13 cellular contexts compared by ENCODE assay signal in genomic region chr4:173591760-173592159, GRCh38.
"Had no signal": no experiment of that assay in that cellular context is flagged by ENCODE, and none has a peak within 500 bp of the region (broad histone marks: within the 10 kb centered on the region; RNA-seq: fewer than 3 reads in every experiment).

No MANE protein-coding gene starts in this region.

- H3K4me1 ChIP-seq: lower lobe of right lung, thyroid gland had no signal

- H3K27ac ChIP-seq: lower lobe of right lung, thyroid gland had no signal

- DNase-seq: activated CD4-positive, alpha-beta memory T cell treated with anti-CD3 and anti-CD28 coated beads for 36 hours; activated gamma-delta T cell treated with Interleukin-2 at 50 U/mL for 16 hours; activated naive CD8-positive, alpha-beta T cell treated with anti-CD3 and anti-CD28 coated beads for 36 hours; activated T-cell treated with anti-CD3 and anti-CD28 coated beads, Interleukin-2, amount 50 U/mL, for 48 hours; anterior cingulate cortex; dermis blood vessel endothelial cell; foreskin fibroblast; head of caudate nucleus; lower lobe of right lung; midbrain; right cardiac atrium; thyroid gland had no signal

- H3K4me2 ChIP-seq: smooth muscle cell had no signal

- H3K4me1 Mint-ChIP-seq: activated naive CD8-positive, alpha-beta T cell treated with anti-CD3 and anti-CD28 coated beads for 36 hours had no signal

- H3K9me3 Mint-ChIP-seq: activated CD4-positive, alpha-beta memory T cell treated with anti-CD3 and anti-CD28 coated beads for 36 hours; activated naive CD8-positive, alpha-beta T cell treated with anti-CD3 and anti-CD28 coated beads for 36 hours had no signal

- H3K9me3 ChIP-seq: lower lobe of right lung, thyroid gland had no signal

- H3K4me3 ChIP-seq: lower lobe of right lung, smooth muscle cell, thyroid gland had no signal

- H3K27me3 ChIP-seq: thyroid gland had no signal

- H3K36me3 Mint-ChIP-seq: activated CD4-positive, alpha-beta memory T cell treated with anti-CD3 and anti-CD28 coated beads for 36 hours; activated naive CD8-positive, alpha-beta T cell treated with anti-CD3 and anti-CD28 coated beads for 36 hours had no signal

- H3K36me3 ChIP-seq: lower lobe of right lung, thyroid gland had no signal

- H3K27ac Mint-ChIP-seq: activated CD4-positive, alpha-beta memory T cell treated with anti-CD3 and anti-CD28 coated beads for 36 hours; activated naive CD8-positive, alpha-beta T cell treated with anti-CD3 and anti-CD28 coated beads for 36 hours had no signal

- H3K4me3 Mint-ChIP-seq: activated CD4-positive, alpha-beta memory T cell treated with anti-CD3 and anti-CD28 coated beads for 36 hours; activated naive CD8-positive, alpha-beta T cell treated with anti-CD3 and anti-CD28 coated beads for 36 hours had no signal
